In the genomic region with DNA sequence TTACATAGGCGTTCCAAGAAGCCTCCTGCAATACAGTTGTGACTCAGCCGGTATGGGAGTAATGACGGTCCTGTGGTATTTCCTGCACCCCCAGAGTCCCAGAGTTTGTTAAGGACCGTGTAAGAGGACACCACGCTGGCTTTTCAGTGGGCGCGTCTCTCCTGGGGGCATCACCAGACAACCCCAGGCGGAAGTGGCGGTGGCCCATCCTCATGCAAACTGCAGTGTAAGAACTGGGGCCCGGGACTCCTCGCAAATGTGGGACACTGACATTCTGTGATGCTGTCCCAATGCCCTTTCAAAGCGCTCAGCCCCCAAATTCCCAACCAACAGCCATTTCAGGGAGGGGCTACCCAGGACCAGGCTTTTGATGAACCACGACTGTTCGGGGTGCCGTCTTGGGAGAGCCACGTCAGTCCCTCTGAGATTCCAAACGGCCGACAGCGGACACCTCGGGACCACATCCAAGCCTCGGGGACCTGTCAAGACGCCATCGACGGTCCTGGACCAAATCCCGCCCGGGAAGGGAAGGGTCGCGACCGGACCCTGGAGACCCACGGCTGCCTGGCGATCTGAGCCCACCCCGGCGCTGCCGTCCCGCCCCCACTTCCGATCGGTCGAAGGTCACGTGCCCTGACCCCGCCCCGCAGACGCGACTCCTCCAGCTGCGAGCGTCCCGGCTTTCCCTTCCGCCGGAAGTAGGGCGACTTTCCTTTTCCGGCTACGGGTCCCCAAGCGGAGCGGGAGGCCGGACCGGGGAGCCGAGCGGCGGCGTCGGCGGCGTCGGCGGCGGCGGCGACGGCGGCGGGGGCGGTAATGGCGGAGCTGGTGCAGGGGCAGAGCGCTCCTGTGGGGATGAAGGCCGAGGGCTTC, we compare ENCODE assay signal across 1 cellular context.
TF ChIP-seq lines count a peak whose summit lies in the region.

A gene with protein sequence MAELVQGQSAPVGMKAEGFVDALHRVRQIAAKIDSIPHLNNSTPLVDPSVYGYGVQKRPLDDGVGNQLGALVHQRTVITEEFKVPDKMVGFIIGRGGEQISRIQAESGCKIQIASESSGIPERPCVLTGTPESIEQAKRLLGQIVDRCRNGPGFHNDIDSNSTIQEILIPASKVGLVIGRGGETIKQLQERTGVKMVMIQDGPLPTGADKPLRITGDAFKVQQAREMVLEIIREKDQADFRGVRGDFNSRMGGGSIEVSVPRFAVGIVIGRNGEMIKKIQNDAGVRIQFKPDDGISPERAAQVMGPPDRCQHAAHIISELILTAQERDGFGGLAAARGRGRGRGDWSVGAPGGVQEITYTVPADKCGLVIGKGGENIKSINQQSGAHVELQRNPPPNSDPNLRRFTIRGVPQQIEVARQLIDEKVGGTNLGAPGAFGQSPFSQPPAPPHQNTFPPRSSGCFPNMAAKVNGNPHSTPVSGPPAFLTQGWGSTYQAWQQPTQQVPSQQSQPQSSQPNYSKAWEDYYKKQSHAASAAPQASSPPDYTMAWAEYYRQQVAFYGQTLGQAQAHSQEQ (plus strand): TSS at position 713 of the 873 bp plus-strand sequence. CDS start 104 bp downstream, at position 817.

TF ChIP-seq in HEK293, 187 proteins besides CTCF, POLR2A, EP300 and RAD21 (continued from another document and continues in another):
- no peak for TF ChIP-seq ZNF670 (tag by site-specific recombination; IDR thresholded peaks at IDR 0.05; ENCODE audit: low read depth)
- no peak for TF ChIP-seq ZNF202 (tag by site-specific recombination; IDR thresholded peaks at IDR 0.05; ENCODE audit: borderline replicate concordance)
- TF ChIP-seq KLF10 (tag by site-specific recombination; IDR thresholded peaks at IDR 0.05) = peak; percentile 43; the same call in 1 of the 2 replicates
- TF ChIP-seq ZNF133 (tag by site-specific recombination; IDR thresholded peaks at IDR 0.05) = no peak
- peak; percentile 55; the same call in 1 of the 2 replicates for TF ChIP-seq ZNF600 (tag by site-specific recombination; IDR thresholded peaks at IDR 0.05)
- peak; percentile 92 for TF ChIP-seq SP2 (tag by site-specific recombination; IDR thresholded peaks at IDR 0.05)
- peak; percentile 32 for TF ChIP-seq ZNF843 (tag by site-specific recombination; IDR thresholded peaks at IDR 0.05)
- no peak for TF ChIP-seq TRIM28 (IDR thresholded peaks at IDR 0.05; ENCODE audit: borderline replicate concordance, low read length)
- TF ChIP-seq ZNF223 (tag by site-specific recombination; IDR thresholded peaks at IDR 0.05) = peak; percentile 63; the same call in 1 of the 2 replicates
- no peak for TF ChIP-seq ZNF416 (tag by site-specific recombination; IDR thresholded peaks at IDR 0.05)
- TF ChIP-seq ZNF24 (tag by site-specific recombination; IDR thresholded peaks at IDR 0.05) = no peak
- no peak; the same call in 1 of the 2 replicates for TF ChIP-seq ZNF394 (tag by site-specific recombination; IDR thresholded peaks at IDR 0.05; ENCODE audit: borderline replicate concordance)
- peak; percentile 73 for TF ChIP-seq GLIS2 (tag by site-specific recombination; IDR thresholded peaks at IDR 0.05)
- no peak for TF ChIP-seq ZNF350 (tag by site-specific recombination; IDR thresholded peaks at IDR 0.05)
- TF ChIP-seq YY1 (tag by site-specific recombination; IDR thresholded peaks at IDR 0.05) = no peak
- TF ChIP-seq, protein P1, sequence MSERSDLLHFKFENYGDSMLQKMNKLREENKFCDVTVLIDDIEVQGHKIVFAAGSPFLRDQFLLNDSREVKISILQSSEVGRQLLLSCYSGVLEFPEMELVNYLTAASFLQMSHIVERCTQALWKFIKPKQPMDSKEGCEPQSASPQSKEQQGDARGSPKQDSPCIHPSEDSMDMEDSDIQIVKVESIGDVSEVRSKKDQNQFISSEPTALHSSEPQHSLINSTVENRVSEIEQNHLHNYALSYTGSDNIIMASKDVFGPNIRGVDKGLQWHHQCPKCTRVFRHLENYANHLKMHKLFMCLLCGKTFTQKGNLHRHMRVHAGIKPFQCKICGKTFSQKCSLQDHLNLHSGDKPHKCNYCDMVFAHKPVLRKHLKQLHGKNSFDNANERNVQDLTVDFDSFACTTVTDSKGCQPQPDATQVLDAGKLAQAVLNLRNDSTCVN (tag by site-specific recombination; optimal IDR thresholded peaks at IDR 0.05) = peak; percentile 25
- TF ChIP-seq ZNF596 (tag by site-specific recombination; IDR thresholded peaks at IDR 0.05) = no peak
- TF ChIP-seq ZNF23 (tag by site-specific recombination; IDR thresholded peaks at IDR 0.05; ENCODE audit: borderline replicate concordance) = no peak
- no peak for TF ChIP-seq SCRT2 (tag by site-specific recombination; IDR thresholded peaks at IDR 0.05)
- TF ChIP-seq OSR2 (tag by site-specific recombination; IDR thresholded peaks at IDR 0.05) = no peak; the same call in 1 of the 2 replicates
- TF ChIP-seq, protein P2, sequence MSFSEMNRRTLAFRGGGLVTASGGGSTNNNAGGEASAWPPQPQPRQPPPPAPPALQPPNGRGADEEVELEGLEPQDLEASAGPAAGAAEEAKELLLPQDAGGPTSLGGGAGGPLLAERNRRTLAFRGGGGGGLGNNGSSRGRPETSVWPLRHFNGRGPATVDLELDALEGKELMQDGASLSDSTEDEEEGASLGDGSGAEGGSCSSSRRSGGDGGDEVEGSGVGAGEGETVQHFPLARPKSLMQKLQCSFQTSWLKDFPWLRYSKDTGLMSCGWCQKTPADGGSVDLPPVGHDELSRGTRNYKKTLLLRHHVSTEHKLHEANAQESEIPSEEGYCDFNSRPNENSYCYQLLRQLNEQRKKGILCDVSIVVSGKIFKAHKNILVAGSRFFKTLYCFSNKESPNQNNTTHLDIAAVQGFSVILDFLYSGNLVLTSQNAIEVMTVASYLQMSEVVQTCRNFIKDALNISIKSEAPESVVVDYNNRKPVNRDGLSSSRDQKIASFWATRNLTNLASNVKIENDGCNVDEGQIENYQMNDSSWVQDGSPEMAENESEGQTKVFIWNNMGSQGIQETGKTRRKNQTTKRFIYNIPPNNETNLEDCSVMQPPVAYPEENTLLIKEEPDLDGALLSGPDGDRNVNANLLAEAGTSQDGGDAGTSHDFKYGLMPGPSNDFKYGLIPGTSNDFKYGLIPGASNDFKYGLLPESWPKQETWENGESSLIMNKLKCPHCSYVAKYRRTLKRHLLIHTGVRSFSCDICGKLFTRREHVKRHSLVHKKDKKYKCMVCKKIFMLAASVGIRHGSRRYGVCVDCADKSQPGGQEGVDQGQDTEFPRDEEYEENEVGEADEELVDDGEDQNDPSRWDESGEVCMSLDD (tag by site-specific recombination; IDR thresholded peaks at IDR 0.05) = peak; percentile 62
- TF ChIP-seq ZNF514 (tag by site-specific recombination; IDR thresholded peaks at IDR 0.05) = no peak
- TF ChIP-seq ZNF311 (tag by site-specific recombination; IDR thresholded peaks at IDR 0.05; ENCODE audit: borderline replicate concordance) = no peak
- TF ChIP-seq, protein P3, sequence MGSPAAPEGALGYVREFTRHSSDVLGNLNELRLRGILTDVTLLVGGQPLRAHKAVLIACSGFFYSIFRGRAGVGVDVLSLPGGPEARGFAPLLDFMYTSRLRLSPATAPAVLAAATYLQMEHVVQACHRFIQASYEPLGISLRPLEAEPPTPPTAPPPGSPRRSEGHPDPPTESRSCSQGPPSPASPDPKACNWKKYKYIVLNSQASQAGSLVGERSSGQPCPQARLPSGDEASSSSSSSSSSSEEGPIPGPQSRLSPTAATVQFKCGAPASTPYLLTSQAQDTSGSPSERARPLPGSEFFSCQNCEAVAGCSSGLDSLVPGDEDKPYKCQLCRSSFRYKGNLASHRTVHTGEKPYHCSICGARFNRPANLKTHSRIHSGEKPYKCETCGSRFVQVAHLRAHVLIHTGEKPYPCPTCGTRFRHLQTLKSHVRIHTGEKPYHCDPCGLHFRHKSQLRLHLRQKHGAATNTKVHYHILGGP (tag by site-specific recombination; IDR thresholded peaks at IDR 0.05) = no peak
- TF ChIP-seq ZNF354C (tag by site-specific recombination; IDR thresholded peaks at IDR 0.05; ENCODE audit: borderline replicate concordance, low read depth) = no peak
- peak; percentile 53; the same call in 1 of the 2 replicates for TF ChIP-seq ZIC2 (tag by site-specific recombination; IDR thresholded peaks at IDR 0.05)
- no peak for TF ChIP-seq ZNF121 (tag by site-specific recombination; IDR thresholded peaks at IDR 0.05)
- TF ChIP-seq ZNF548 (tag by site-specific recombination; IDR thresholded peaks at IDR 0.05) = no peak
- TF ChIP-seq FEZF1 (tag by site-specific recombination; IDR thresholded peaks at IDR 0.05) = no peak
- no peak for TF ChIP-seq ZNF530 (tag by site-specific recombination; IDR thresholded peaks at IDR 0.05; ENCODE audit: low read depth)
- TF ChIP-seq, protein P4, sequence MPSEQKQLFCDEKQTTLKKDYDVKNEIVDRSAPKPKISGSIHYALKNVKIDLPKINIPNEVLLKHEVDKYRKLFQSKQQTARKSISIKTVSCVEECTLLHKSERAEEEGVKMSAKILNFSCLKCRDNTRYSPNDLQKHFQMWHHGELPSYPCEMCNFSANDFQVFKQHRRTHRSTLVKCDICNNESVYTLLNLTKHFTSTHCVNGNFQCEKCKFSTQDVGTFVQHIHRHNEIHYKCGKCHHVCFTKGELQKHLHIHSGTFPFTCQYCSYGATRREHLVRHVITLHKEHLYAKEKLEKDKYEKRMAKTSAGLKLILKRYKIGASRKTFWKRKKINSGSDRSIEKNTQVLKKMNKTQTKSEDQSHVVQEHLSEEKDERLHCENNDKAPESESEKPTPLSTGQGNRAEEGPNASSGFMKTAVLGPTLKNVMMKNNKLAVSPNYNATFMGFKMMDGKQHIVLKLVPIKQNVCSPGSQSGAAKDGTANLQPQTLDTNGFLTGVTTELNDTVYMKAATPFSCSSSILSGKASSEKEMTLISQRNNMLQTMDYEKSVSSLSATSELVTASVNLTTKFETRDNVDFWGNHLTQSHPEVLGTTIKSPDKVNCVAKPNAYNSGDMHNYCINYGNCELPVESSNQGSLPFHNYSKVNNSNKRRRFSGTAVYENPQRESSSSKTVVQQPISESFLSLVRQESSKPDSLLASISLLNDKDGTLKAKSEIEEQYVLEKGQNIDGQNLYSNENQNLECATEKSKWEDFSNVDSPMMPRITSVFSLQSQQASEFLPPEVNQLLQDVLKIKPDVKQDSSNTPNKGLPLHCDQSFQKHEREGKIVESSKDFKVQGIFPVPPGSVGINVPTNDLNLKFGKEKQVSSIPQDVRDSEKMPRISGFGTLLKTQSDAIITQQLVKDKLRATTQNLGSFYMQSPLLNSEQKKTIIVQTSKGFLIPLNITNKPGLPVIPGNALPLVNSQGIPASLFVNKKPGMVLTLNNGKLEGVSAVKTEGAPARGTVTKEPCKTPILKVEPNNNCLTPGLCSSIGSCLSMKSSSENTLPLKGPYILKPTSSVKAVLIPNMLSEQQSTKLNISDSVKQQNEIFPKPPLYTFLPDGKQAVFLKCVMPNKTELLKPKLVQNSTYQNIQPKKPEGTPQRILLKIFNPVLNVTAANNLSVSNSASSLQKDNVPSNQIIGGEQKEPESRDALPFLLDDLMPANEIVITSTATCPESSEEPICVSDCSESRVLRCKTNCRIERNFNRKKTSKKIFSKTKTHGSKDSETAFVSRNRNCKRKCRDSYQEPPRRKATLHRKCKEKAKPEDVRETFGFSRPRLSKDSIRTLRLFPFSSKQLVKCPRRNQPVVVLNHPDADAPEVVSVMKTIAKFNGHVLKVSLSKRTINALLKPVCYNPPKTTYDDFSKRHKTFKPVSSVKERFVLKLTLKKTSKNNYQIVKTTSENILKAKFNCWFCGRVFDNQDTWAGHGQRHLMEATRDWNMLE (tag by site-specific recombination; conservative IDR thresholded peaks at IDR 0.05; ENCODE audit: low read depth) = peak; percentile 84
- TF ChIP-seq ZFP69B (tag by site-specific recombination; IDR thresholded peaks at IDR 0.05) = no peak
- TF ChIP-seq ZNF623 (tag by site-specific recombination; IDR thresholded peaks at IDR 0.05) = no peak
- no peak for TF ChIP-seq ZNF555 (tag by site-specific recombination; conservative IDR thresholded peaks at IDR 0.05)
- TF ChIP-seq, protein P5, sequence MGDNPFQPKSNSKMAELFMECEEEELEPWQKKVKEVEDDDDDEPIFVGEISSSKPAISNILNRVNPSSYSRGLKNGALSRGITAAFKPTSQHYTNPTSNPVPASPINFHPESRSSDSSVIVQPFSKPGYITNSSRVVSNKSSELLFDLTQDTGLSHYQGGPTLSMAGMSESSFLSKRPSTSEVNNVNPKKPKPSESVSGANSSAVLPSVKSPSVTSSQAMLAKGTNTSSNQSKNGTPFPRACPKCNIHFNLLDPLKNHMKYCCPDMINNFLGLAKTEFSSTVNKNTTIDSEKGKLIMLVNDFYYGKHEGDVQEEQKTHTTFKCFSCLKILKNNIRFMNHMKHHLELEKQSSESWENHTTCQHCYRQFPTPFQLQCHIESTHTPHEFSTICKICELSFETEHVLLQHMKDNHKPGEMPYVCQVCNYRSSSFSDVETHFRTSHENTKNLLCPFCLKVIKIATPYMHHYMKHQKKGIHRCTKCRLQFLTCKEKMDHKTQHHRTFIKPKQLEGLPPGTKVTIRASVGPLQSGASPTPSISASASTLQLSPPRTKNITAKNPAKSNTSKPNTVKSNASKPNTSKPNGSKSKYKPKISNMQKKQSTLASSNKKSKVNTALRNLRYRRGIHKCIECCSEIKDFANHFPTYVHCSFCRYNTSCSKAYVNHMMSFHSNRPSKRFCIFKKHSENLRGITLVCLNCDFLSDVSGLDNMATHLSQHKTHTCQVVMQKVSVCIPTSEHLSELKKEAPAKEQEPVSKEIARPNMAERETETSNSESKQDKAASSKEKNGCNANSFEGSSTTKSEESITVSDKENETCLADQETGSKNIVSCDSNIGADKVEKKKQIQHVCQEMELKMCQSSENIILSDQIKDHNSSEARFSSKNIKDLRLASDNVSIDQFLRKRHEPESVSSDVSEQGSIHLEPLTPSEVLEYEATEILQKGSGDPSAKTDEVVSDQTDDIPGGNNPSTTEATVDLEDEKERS (tag by site-specific recombination; IDR thresholded peaks at IDR 0.05) = no peak
- no peak for TF ChIP-seq YY2 (tag by site-specific recombination; IDR thresholded peaks at IDR 0.05)
- TF ChIP-seq ZNF776 (tag by site-specific recombination; IDR thresholded peaks at IDR 0.05; ENCODE audit: borderline replicate concordance) = no peak
- no peak for TF ChIP-seq ZBTB8A (tag by site-specific recombination; IDR thresholded peaks at IDR 0.05)
- TF ChIP-seq ZNF266 (tag by site-specific recombination; IDR thresholded peaks at IDR 0.05; ENCODE audit: low read depth) = no peak
- TF ChIP-seq ZNF707 (tag by site-specific recombination; IDR thresholded peaks at IDR 0.05) = no peak
- TF ChIP-seq ZFP41 (tag by site-specific recombination; IDR thresholded peaks at IDR 0.05; ENCODE audit: borderline replicate concordance) = no peak
- TF ChIP-seq, protein P6, sequence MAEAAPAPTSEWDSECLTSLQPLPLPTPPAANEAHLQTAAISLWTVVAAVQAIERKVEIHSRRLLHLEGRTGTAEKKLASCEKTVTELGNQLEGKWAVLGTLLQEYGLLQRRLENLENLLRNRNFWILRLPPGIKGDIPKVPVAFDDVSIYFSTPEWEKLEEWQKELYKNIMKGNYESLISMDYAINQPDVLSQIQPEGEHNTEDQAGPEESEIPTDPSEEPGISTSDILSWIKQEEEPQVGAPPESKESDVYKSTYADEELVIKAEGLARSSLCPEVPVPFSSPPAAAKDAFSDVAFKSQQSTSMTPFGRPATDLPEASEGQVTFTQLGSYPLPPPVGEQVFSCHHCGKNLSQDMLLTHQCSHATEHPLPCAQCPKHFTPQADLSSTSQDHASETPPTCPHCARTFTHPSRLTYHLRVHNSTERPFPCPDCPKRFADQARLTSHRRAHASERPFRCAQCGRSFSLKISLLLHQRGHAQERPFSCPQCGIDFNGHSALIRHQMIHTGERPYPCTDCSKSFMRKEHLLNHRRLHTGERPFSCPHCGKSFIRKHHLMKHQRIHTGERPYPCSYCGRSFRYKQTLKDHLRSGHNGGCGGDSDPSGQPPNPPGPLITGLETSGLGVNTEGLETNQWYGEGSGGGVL (tag by site-specific recombination; IDR thresholded peaks at IDR 0.05) = 0 out of 2 replicates have a peak, but pooled peaks have one; percentile 28
- TF ChIP-seq ZNF155 (tag by site-specific recombination; IDR thresholded peaks at IDR 0.05) = no peak
- no peak for TF ChIP-seq OVOL3 (tag by site-specific recombination; IDR thresholded peaks at IDR 0.05)
- TF ChIP-seq ZNF19 (tag by site-specific recombination; IDR thresholded peaks at IDR 0.05; ENCODE audit: low read depth) = no peak
